9 cellular contexts compared by ENCODE assay signal in genomic region chr7:12623885-12624498, GRCh38. TPM values are rescaled to one million over a fixed set of nuclear protein-coding genes. Genes with fewer than 3 reads are reported as not detected.
DNase-seq lines count a peak whose midpoint lies in the region; ATAC-seq and TF ChIP-seq lines count a peak whose summit lies in the region.
"Had no signal": no experiment of that assay in that cellular context is flagged by ENCODE, and none has a peak within 500 bp of the region (broad histone marks: within the 10 kb centered on the region; RNA-seq: fewer than 3 reads in every experiment).

No MANE protein-coding gene starts in this region.

- no peak overlapping the region for H3K4me3 ChIP-seq in Loucy (ENCODE audit: low read length, poor library complexity, severe bottlenecking)
- no peak overlapping the region for H3K4me3 ChIP-seq in adipocyte (ENCODE audit: low read length)
- no peak overlapping the region for H3K4me3 ChIP-seq in right lobe of liver
- H3K4me3 ChIP-seq: HAP-1 had no signal

- H3K36me3 ChIP-seq in Loucy (ENCODE audit: insufficient read depth, low read length) = no peaks in the 10 kb centered on the region
- H3K36me3 ChIP-seq in adipocyte (ENCODE audit: control insufficient read depth, insufficient read depth, low read length, severe bottlenecking) = no peaks in the 10 kb centered on the region
- H3K36me3 ChIP-seq in right lobe of liver = no peaks in the 10 kb centered on the region
- H3K36me3 ChIP-seq: HAP-1 had no signal

- H2AFZ ChIP-seq in Loucy (ENCODE audit: low read length) = no peak overlapping the region

- no peak overlapping the region for H3K27ac ChIP-seq in right lobe of liver

- no peaks in the 10 kb centered on the region for H3K9me3 Mint-ChIP-seq in activated T-cell treated with anti-CD3 and anti-CD28 coated beads, Interleukin-2, amount 50 U/mL, for 24 hours

- no peaks in the 10 kb centered on the region for H3K36me3 Mint-ChIP-seq in activated T-cell treated with anti-CD3 and anti-CD28 coated beads, Interleukin-2, amount 50 U/mL, for 24 hours (ENCODE audit: low read depth)

- H3F3A ChIP-seq in Loucy (ENCODE audit: low read depth) = no peaks in the 10 kb centered on the region

- H3K4me1 ChIP-seq in Loucy (ENCODE audit: insufficient read depth, low read length, poor library complexity, severe bottlenecking) = no peaks in the 10 kb centered on the region
- H3K4me1 ChIP-seq in adipocyte (ENCODE audit: control insufficient read depth, insufficient read depth, low read length) = no peaks in the 10 kb centered on the region
- no peaks in the 10 kb centered on the region for H3K4me1 ChIP-seq in right lobe of liver

- H3K27me3 ChIP-seq in Loucy (ENCODE audit: insufficient read depth, low read length, poor library complexity, severe bottlenecking) = no peaks in the 10 kb centered on the region
- no peaks in the 10 kb centered on the region for H3K27me3 ChIP-seq in adipocyte (replicated peaks; ENCODE audit: control insufficient read depth, insufficient read depth, low read length)
- H3K27me3 ChIP-seq in right lobe of liver = no peaks in the 10 kb centered on the region

- no peak for TF ChIP-seq POLR2A in right lobe of liver (IDR thresholded peaks at IDR 0.05)

- no peaks in the 10 kb centered on the region for H3K9me2 ChIP-seq in Loucy (replicated peaks; ENCODE audit: low read depth, low read length)

- no peaks in the 10 kb centered on the region for H3K79me2 ChIP-seq in Loucy (ENCODE audit: insufficient read depth, low read length)

- ATAC-seq in GM18502 (IDR thresholded peaks at IDR 0.05; ENCODE audit: poor library complexity, unreplicated experiment) (peak; percentile 78), right lobe of liver (peak; percentile 44 to 69 (median 60)), HG02610 (IDR thresholded peaks at IDR 0.05; ENCODE audit: unreplicated experiment) (no peak)

- no peak overlapping the region for H3K27ac Mint-ChIP-seq in activated T-cell treated with anti-CD3 and anti-CD28 coated beads, Interleukin-2, amount 50 U/mL, for 24 hours

- H3K27me3 Mint-ChIP-seq in activated T-cell treated with anti-CD3 and anti-CD28 coated beads, Interleukin-2, amount 50 U/mL, for 24 hours = peaks cover 29% of the 10 kb centered on the region

- H3K9ac ChIP-seq in Loucy (ENCODE audit: low read depth, low read length, poor library complexity, severe bottlenecking) (no peak overlapping the region), adipocyte (ENCODE audit: low read length) (no peak overlapping the region)

- H3K4me3 Mint-ChIP-seq in activated T-cell treated with anti-CD3 and anti-CD28 coated beads, Interleukin-2, amount 50 U/mL, for 24 hours = no peak overlapping the region

- 0% methylated on average over 1 of the region's 1 CpG for WGBS in right lobe of liver (ENCODE audit: insufficient coverage, low coverage, low lambda C conversion rate, missing lambda C conversion rate)

- H3K4me1 Mint-ChIP-seq in activated T-cell treated with anti-CD3 and anti-CD28 coated beads, Interleukin-2, amount 50 U/mL, for 24 hours (ENCODE audit: low read depth) = peaks cover 8% of the 10 kb centered on the region

- intact Hi-C loops in right lobe of liver (cut with DNase I) = no loop called here

- peak; percentile 69 for DNase-seq in ACHN
- peak; percentile 79 for DNase-seq in adipocyte (ENCODE audit: low read depth)
- no peak for DNase-seq in right lobe of liver
- DNase-seq in activated T-cell treated with anti-CD3 and anti-CD28 coated beads, Interleukin-2, amount 50 U/mL, for 24 hours = no peak
- no peak for DNase-seq in GM19240 (ENCODE audit: insufficient read length, low spot score)

- H3K9me3 ChIP-seq in Loucy (ENCODE audit: insufficient read depth, low read depth, low read length) (no peaks in the 10 kb centered on the region), adipocyte (ENCODE audit: control insufficient read depth, low read length) (peaks cover 4% of the 10 kb centered on the region), right lobe of liver (no peaks in the 10 kb centered on the region)
- H3K9me3 ChIP-seq: HAP-1 had no signal

- H4K20me1 ChIP-seq in Loucy (ENCODE audit: insufficient read depth, low read length, poor library complexity, severe bottlenecking) = no peaks in the 10 kb centered on the region

- in situ Hi-C loops in ACHN (cut with HindIII; ENCODE audit: low pct_ligation_motif_present, low pct_unique_long_range_greater_than_20kb, low sequenced_read_pairs) = no loop called here

- peak overlapping the region; percentile 25 for H3K4me2 ChIP-seq in Loucy (ENCODE audit: low read depth, low read length, poor library complexity, severe bottlenecking)

- TF ChIP-seq CTCF in Loucy (conservative IDR thresholded peaks at IDR 0.05; ENCODE audit: low read length) = peak; percentile 74
- peak; percentile 52 to 73 (median 61) for TF ChIP-seq CTCF in right lobe of liver (IDR thresholded peaks at IDR 0.05)

RNA-seq across cellular contexts. Expression of gene SCIN, which starts 53.5 kb away (rescaled TPM):
- under 1 TPM in 3 of 6 experiments, not detected in 3; 0.06 to 0.20 (median 0.18) TPM for total RNA-seq in right lobe of liver

Comparison
In these comparisons a context has a peak if more than half of its experiments do, and no peak if none do; other contexts are left out.
1. DNase-seq: peak in ACHN (single experiment) and adipocyte (single experiment); none in right lobe of liver (0 of 3), activated T-cell treated with anti-CD3 and anti-CD28 coated beads, Interleukin-2, amount 50 U/mL, for 24 hours (single experiment) and GM19240 (single experiment).